Comparison of ENCODE assay signal across 8 cellular contexts in the genomic region with DNA sequence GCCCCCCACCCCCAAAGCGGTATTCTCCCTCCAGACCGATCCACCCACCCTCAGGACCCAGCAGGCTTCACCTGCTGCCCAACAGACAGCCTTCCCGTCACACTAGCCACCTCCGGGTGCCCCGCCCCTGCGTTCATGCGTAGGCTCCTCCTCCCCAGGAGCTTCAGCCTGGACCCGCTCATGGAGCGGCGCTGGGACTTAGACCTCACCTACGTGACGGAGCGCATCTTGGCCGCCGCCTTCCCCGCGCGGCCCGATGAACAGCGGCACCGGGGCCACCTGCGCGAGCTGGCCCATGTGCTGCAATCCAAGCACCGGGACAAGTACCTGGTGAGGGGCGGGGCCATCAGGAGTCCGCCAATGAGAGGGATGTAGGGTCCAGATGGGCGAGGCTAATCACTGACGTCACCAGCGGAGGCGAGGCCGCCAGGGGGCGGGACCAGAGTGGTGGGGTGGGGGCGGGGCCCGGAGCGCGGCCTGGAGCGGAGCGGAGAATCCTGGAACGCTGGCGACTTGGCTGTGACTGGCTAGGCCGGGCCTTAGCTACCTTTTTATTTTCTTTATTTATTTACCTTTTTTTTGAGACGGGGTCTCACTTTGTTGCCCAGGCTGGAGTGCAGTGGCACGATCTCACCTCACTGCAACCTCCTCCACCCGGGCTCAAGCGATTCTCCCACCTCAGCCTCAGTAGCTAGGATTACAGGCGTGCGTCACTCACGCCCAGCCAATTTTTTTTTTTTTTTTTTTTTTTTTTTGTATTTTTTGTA. TPM values are rescaled to one million over a fixed set of nuclear protein-coding genes. Genes with fewer than 3 reads are reported as not detected.
DNase-seq lines count a peak whose midpoint lies in the region; ATAC-seq and TF ChIP-seq lines count a peak whose summit lies in the region.

No MANE protein-coding gene starts in this region.

- DNase-seq in NCI-H226, result peak; percentile 87
- DNase-seq in activated CD4-positive, alpha-beta T cell treated with anti-CD3 and anti-CD28 coated beads for 48 hours, result peak; percentile 96
- peak; percentile 98 for DNase-seq in colonic mucosa
- DNase-seq in left colon, result peak; percentile 97 to 98
- peak; percentile 90 for DNase-seq in stimulated activated CD4-positive, alpha-beta T cell treated with anti-CD3 and anti-CD28 coated beads, Interleukin-1b, Interleukin-23, amount 100 ng/mL, for 4 hours (ENCODE audit: low read depth in 2 of 2)

- H3K4me3 ChIP-seq in ACC112 (ENCODE audit: low read depth, low read length), result peak overlapping the region; percentile 67
- H3K4me3 ChIP-seq in colonic mucosa, result peak overlapping the region; percentile 58

- H3K4me1 ChIP-seq in ACC112 (ENCODE audit: control insufficient read depth, insufficient read depth, low read length, unreplicated experiment), result peaks cover 41% of the 10 kb centered on the region
- peaks cover 24% of the 10 kb centered on the region for H3K4me1 ChIP-seq in colonic mucosa

- intact Hi-C loops in colonic mucosa (cut with DNase I) (no loop called here), left colon (cut with DNase I, micrococcal nuclease) (no loop called here)

- ATAC-seq in GM18868 (IDR thresholded peaks at IDR 0.05; ENCODE audit: unreplicated experiment) (peak; percentile 91), HG03108 (IDR thresholded peaks at IDR 0.05; ENCODE audit: unreplicated experiment) (peak; percentile 85), left colon (peak; percentile 76)

- H2AFZ ChIP-seq in ACC112 (ENCODE audit: low read length, unreplicated experiment), result no peak overlapping the region

- H3K27me3 ChIP-seq in ACC112 (ENCODE audit: insufficient read depth, low read length) (no peaks in the 10 kb centered on the region), colonic mucosa (no peaks in the 10 kb centered on the region)

- peaks cover 34% of the 10 kb centered on the region for H3K79me2 ChIP-seq in ACC112 (ENCODE audit: control insufficient read depth, insufficient read depth, low read length, unreplicated experiment)

- no peaks in the 10 kb centered on the region for H3K9me3 ChIP-seq in colonic mucosa

- H3K27ac ChIP-seq in ACC112 (ENCODE audit: low read depth, low read length) (0 out of 2 replicates have a peak overlapping the region, but pooled peaks have one; percentile 6), colonic mucosa (peak overlapping the region; percentile 97)

- peak overlapping the region; percentile 64 to 91 for H3K9ac ChIP-seq in colonic mucosa (ENCODE audit: low read depth in 2 of 2, low read length in 2 of 2)

- H3K36me3 ChIP-seq in ACC112 (ENCODE audit: insufficient read depth, low read length) (peaks cover 28% of the 10 kb centered on the region), colonic mucosa (no peaks in the 10 kb centered on the region)

- TF ChIP-seq CTCF in colonic mucosa (IDR thresholded peaks at IDR 0.05), result no peak

RNA-seq across cellular contexts. Expression of gene TNS2, which starts 4.4 kb away (rescaled TPM):
- total RNA-seq in colonic mucosa (10 to 100 TPM; 26.0 to 27.1 TPM), left colon (10 to 100 TPM; 31.4 to 35.6 TPM)

RNA-seq across cellular contexts. Expression of gene SPRYD3, which starts 24.9 kb away (rescaled TPM):
- total RNA-seq in colonic mucosa (10 to 100 TPM; 32.5 to 35.0 TPM), left colon (10 to 100 TPM; 30.7 to 34.9 TPM)

RNA-seq across cellular contexts. Expression of gene IGFBP6, which starts 43.2 kb away (rescaled TPM):
- 10 to 100 TPM in 1 of 2 donors, 1 to 10 TPM in 1; 7.2 to 14.6 TPM for total RNA-seq in colonic mucosa
- 10 to 100 TPM; 16.9 to 24.5 TPM for total RNA-seq in left colon

RNA-seq across cellular contexts. Expression of gene EIF4B, which starts 48.0 kb away (rescaled TPM):
- total RNA-seq in colonic mucosa, result 100 to 1,000 TPM; 398 to 455 TPM
- 100 to 1,000 TPM; 355 to 389 TPM for total RNA-seq in left colon

RNA-seq across cellular contexts. Expression of gene SOAT2, which starts 49.0 kb away (rescaled TPM):
- total RNA-seq in colonic mucosa (under 1 TPM in 1 of 2 donors, not detected in 1; 0.12 TPM), left colon (not detected)

Comparison
In these comparisons a context has a peak if more than half of its experiments do, and no peak if none do; other contexts are left out.
1. Peak in every context shown above with its lines: DNase-seq, ATAC-seq, H3K4me3 ChIP-seq and H3K27ac ChIP-seq.